8 cellular contexts compared by ENCODE assay signal in genomic region chr16:57479422-57480126, GRCh38. TPM values are rescaled to one million over a fixed set of nuclear protein-coding genes. Genes with fewer than 3 reads are reported as not detected.
DNase-seq lines count a peak whose midpoint lies in the region; ATAC-seq, FAIRE-seq and TF ChIP-seq lines count a peak whose summit lies in the region.

No MANE protein-coding gene starts in this region.

- H3K36me3 ChIP-seq in SJCRH30 = no peaks in the 10 kb centered on the region
- H3K36me3 ChIP-seq in pancreas = peaks cover 0 to 2% (median 0%) of the 10 kb centered on the region in 3 donors

- H3K4me3 ChIP-seq in SJCRH30 = peak overlapping the region; percentile 52
- H3K4me3 ChIP-seq in pancreas = peak overlapping the region in 2 of 4 donors; percentile 7 to 40

- H3K27ac Mint-ChIP-seq in glutamatergic neuron (ENCODE audit: unreplicated experiment) = peak overlapping the region; percentile 60

- ATAC-seq in pancreas = peak; percentile 19 to 61 (median 36)
- no peak for ATAC-seq in HG03442 (IDR thresholded peaks at IDR 0.05; ENCODE audit: unreplicated experiment)
- ATAC-seq in HG02798 (IDR thresholded peaks at IDR 0.05; ENCODE audit: poor library complexity, unreplicated experiment) = no peak

- H3K4me1 Mint-ChIP-seq in glutamatergic neuron (ENCODE audit: low read depth, unreplicated experiment) = peaks cover 14% of the 10 kb centered on the region

- DNase-seq in GM03348 (ENCODE audit: low spot score) (peak; percentile 83), SJCRH30 (peak; percentile 73 to 79), glutamatergic neuron (peak; percentile 64), pancreas (peak in 1 of 6 donors; percentile 68), NCI-H1092 treated with DMSO at 0.1 percent for 48 hours (lab: John Stamatoyannopoulos, UW) (no peak)
- DNase-seq in activated CD4-positive, CD25-positive, alpha-beta regulatory T cell treated with anti-CD3 and anti-CD28 coated beads, Interleukin-2, amount 50 U/mL, for 72 hours = no peak

- peaks cover 8% of the 10 kb centered on the region for H3K27me3 Mint-ChIP-seq in glutamatergic neuron (ENCODE audit: unreplicated experiment)

- H3K27ac ChIP-seq in SJCRH30 = no peak overlapping the region
- peak overlapping the region; percentile 22 to 76 (median 60) for H3K27ac ChIP-seq in pancreas

- 50 to 57% methylated on average over 24 of the region's 24 CpGs for WGBS in pancreas, 2 donors

- H3K36me3 Mint-ChIP-seq in glutamatergic neuron (ENCODE audit: unreplicated experiment) = no peaks in the 10 kb centered on the region

- FAIRE-seq in pancreas (lab: Jason Lieb, UNC) = no peak

- peaks cover 2% of the 10 kb centered on the region for H3K9me3 Mint-ChIP-seq in glutamatergic neuron (ENCODE audit: unreplicated experiment)

- intact Hi-C loops in pancreas (cut with DNase I) = no loop called here

- H3K9me3 ChIP-seq in SJCRH30 (replicated peaks) (no peaks in the 10 kb centered on the region), pancreas (no peaks in the 10 kb centered on the region)

- no peak for TF ChIP-seq CTCF in glutamatergic neuron (IDR thresholded peaks at IDR 0.05; ENCODE audit: partially characterized antibody, unreplicated experiment)
- no peak for TF ChIP-seq CTCF in pancreas (IDR thresholded peaks at IDR 0.05)

- peak overlapping the region; percentile 95 for H3K4me3 Mint-ChIP-seq in glutamatergic neuron (ENCODE audit: unreplicated experiment)

- H3K4me1 ChIP-seq in SJCRH30 (no peaks in the 10 kb centered on the region; the same call in 1 of the 2 replicates), pancreas (peaks cover 0 to 16% (median 0%) of the 10 kb centered on the region in 3 donors)

- H3K27me3 ChIP-seq in SJCRH30 (no peaks in the 10 kb centered on the region), pancreas (no peaks in the 10 kb centered on the region)

RNA-seq across cellular contexts. Expression of gene DOK4, which starts 6.7 kb away (rescaled TPM):
- 10.4 and 13.0 TPM in 2 replicates for total RNA-seq in SJCRH30 (2014; rRNA removed; shearing (Covaris generic))
- total RNA-seq in glutamatergic neuron (ENCODE audit: unreplicated experiment) (23.4 TPM), pancreas (10 to 100 TPM in 5 of 6 donors, 1 to 10 TPM in 1; 9.2 to 24.4 (median 13.4) TPM)
- polyA plus RNA-seq in pancreas = 10 to 100 TPM; 16.7 to 26.4 TPM

RNA-seq across cellular contexts. Expression of gene POLR2C, which starts 17.1 kb away (rescaled TPM):
- 151 and 156 TPM in 2 replicates for total RNA-seq in SJCRH30 (2014; rRNA removed; shearing (Covaris generic))
- total RNA-seq in glutamatergic neuron (ENCODE audit: unreplicated experiment) (48.1 TPM), pancreas (10 to 100 TPM; 21.8 to 26.7 (median 25.1) TPM)
- 10 to 100 TPM; 20.4 to 43.9 TPM for polyA plus RNA-seq in pancreas

RNA-seq across cellular contexts. Expression of gene COQ9, which starts 32.3 kb away (rescaled TPM):
- total RNA-seq in SJCRH30 (2014; rRNA removed; shearing (Covaris generic)) = 54.9 and 58.6 TPM in 2 replicates
- 45.1 TPM for total RNA-seq in glutamatergic neuron (ENCODE audit: unreplicated experiment)
- 10 to 100 TPM; 17.7 to 31.2 (median 23.4) TPM for total RNA-seq in pancreas
- 10 to 100 TPM; 48.5 to 51.1 TPM for polyA plus RNA-seq in pancreas

RNA-seq across cellular contexts. Expression of gene CIAPIN1, which starts 32.4 kb away (rescaled TPM):
- total RNA-seq in SJCRH30 (2014; rRNA removed; shearing (Covaris generic)) = 84.8 and 90.5 TPM in 2 replicates
- total RNA-seq in glutamatergic neuron (ENCODE audit: unreplicated experiment) = 129 TPM
- total RNA-seq in pancreas = 10 to 100 TPM; 14.5 to 20.9 (median 17.2) TPM
- polyA plus RNA-seq in pancreas = 10 to 100 TPM; 11.6 to 23.8 TPM

RNA-seq across cellular contexts. Expression of gene CCDC102A, which starts 56.8 kb away (rescaled TPM):
- total RNA-seq in SJCRH30 (2014; rRNA removed; shearing (Covaris generic)) = 9.7 and 11.1 TPM in 2 replicates
- not detected for total RNA-seq in glutamatergic neuron (ENCODE audit: unreplicated experiment)
- total RNA-seq in pancreas = 1 to 10 TPM; 2.2 to 5.8 (median 2.9) TPM
- 1 to 10 TPM; 2.8 to 3.5 TPM for polyA plus RNA-seq in pancreas

Comparison
In these comparisons a context has a peak if more than half of its experiments do, and no peak if none do; other contexts are left out.
1. DNase-seq: peak in GM03348 (single experiment), SJCRH30 (2 of 2) and glutamatergic neuron (single experiment); none in activated CD4-positive, CD25-positive, alpha-beta regulatory T cell treated with anti-CD3 and anti-CD28 coated beads, Interleukin-2, amount 50 U/mL, for 72 hours (single experiment) and NCI-H1092 treated with DMSO at 0.1 percent for 48 hours (single experiment).
2. ATAC-seq: peak in pancreas (4 of 4); none in HG03442 (single experiment) and HG02798 (single experiment).